Comparison of ENCODE assay signal across 22 cellular contexts in the genomic region with DNA sequence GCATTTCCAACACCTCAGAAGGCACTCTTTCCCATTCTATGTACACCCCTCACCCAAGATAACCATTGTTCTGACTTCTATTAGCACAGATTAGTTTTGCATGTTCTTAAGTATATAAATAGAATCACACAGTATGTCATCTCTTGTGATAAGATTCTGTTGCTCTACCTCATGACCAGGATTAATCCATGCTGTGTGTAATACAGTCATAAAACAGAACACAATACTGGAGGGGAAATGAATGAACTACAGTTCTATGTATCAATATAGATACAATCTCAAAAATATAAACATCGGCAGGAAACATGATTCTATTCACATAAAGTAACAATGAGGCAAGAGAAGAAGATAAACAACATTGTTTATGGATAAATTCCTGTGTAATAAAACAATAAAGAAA.
DNase-seq lines count a peak whose midpoint lies in the region; ATAC-seq and TF ChIP-seq lines count a peak whose summit lies in the region.
"Had no signal": no experiment of that assay in that cellular context is flagged by ENCODE, and none has a peak within 500 bp of the region (broad histone marks: within the 10 kb centered on the region; RNA-seq: fewer than 3 reads in every experiment).

No MANE protein-coding gene starts in this region.

- no TSS peak for BruUV-seq in PC-9 (replicated peaks; lab: Mats Ljungman, UMichigan)

- POLR2A ChIA-PET in PC-9 (lab: Charles Lee; ENCODE audit: unreplicated experiment) = no interaction called here

- H4K20me1 ChIP-seq in Karpas-422 (ENCODE audit: insufficient read depth, low read depth, low read length) (no peaks in the 10 kb centered on the region), PC-9 (ENCODE audit: insufficient read depth) (no peaks in the 10 kb centered on the region)

- peaks cover 30% of the 10 kb centered on the region for H3K4me1 Mint-ChIP-seq in activated T-cell treated with anti-CD3 and anti-CD28 coated beads, Interleukin-2, amount 50 U/mL, for 72 hours (ENCODE audit: low read depth)
- peaks cover 28% of the 10 kb centered on the region for H3K4me1 Mint-ChIP-seq in activated T-cell treated with anti-CD3 and anti-CD28 coated beads, Interleukin-2, amount 50 U/mL, for 4 hours (ENCODE audit: low read depth)

- H3K27me3 ChIP-seq in Karpas-422 (ENCODE audit: low read length) = no peaks in the 10 kb centered on the region
- H3K27me3 ChIP-seq in psoas muscle (ENCODE audit: insufficient read depth in 3 of 3, low read length in 2 of 3) = no peaks in the 10 kb centered on the region
- H3K27me3 ChIP-seq in PC-9 (ENCODE audit: insufficient read depth, low read depth) = no peaks in the 10 kb centered on the region

- H3K4me3 ChIP-seq in Karpas-422 (ENCODE audit: low read length) (no peak overlapping the region), fibroblast of villous mesenchyme (ENCODE audit: low read depth, low read length) (no peak overlapping the region), psoas muscle (no peak overlapping the region), PC-9 (no peak overlapping the region)

- H3K36me3 Mint-ChIP-seq in activated T-cell treated with anti-CD3 and anti-CD28 coated beads, Interleukin-2, amount 50 U/mL, for 72 hours (ENCODE audit: insufficient read depth in 2 of 2) = peaks cover 2 to 11% of the 10 kb centered on the region in 2 donors
- peaks cover 17% of the 10 kb centered on the region for H3K36me3 Mint-ChIP-seq in activated T-cell treated with anti-CD3 and anti-CD28 coated beads, Interleukin-2, amount 50 U/mL, for 4 hours (ENCODE audit: insufficient read depth)

- H3K27ac ChIP-seq in Karpas-422 (ENCODE audit: low read length) (peak overlapping the region; percentile 34; the same call in 1 of the 2 replicates), psoas muscle (no peak overlapping the region), PC-9 (no peak overlapping the region)
- H3K27ac ChIP-seq: 22Rv1, C4-2B, KMS-11 had no signal

- ATAC-seq in activated T-cell treated with anti-CD3 and anti-CD28 coated beads, Interleukin-2, amount 50 U/mL, for 72 hours (replicated peaks in 1 of 2) = no peak
- no peak for ATAC-seq in activated T-cell treated with anti-CD3 and anti-CD28 coated beads, Interleukin-2, amount 50 U/mL, for 4 hours
- ATAC-seq in psoas muscle = peak in 3 of 4 donors; percentile 34 to 56 (median 37)

- H3K36me3 ChIP-seq in Karpas-422 (ENCODE audit: insufficient read depth, low read length) = peaks cover 27% of the 10 kb centered on the region
- no peaks in the 10 kb centered on the region for H3K36me3 ChIP-seq in psoas muscle (ENCODE audit: insufficient read depth in 1 of 2, low read depth in 1 of 2)
- H3K36me3 ChIP-seq in PC-9 (ENCODE audit: low read depth) = no peaks in the 10 kb centered on the region

- no peak overlapping the region for H2AFZ ChIP-seq in Karpas-422 (ENCODE audit: low read length)
- no peak overlapping the region for H2AFZ ChIP-seq in PC-9

- peaks cover 59% of the 10 kb centered on the region for H3K79me2 ChIP-seq in Karpas-422 (ENCODE audit: low read length)
- no peaks in the 10 kb centered on the region for H3K79me2 ChIP-seq in PC-9 (ENCODE audit: low read depth)

- H3F3A ChIP-seq in PC-9 (ENCODE audit: insufficient read depth, low read depth) = peaks cover 8% of the 10 kb centered on the region; the same call in 1 of the 2 replicates

- TF ChIP-seq CTCF in fibroblast of villous mesenchyme (IDR thresholded peaks at IDR 0.05; ENCODE audit: insufficient read depth, low read depth, low read length) (no peak), psoas muscle (IDR thresholded peaks at IDR 0.05) (no peak), PC-9 (conservative IDR thresholded peaks at IDR 0.05) (no peak)

- no peaks in the 10 kb centered on the region for H3K9me3 Mint-ChIP-seq in activated T-cell treated with anti-CD3 and anti-CD28 coated beads, Interleukin-2, amount 50 U/mL, for 72 hours
- no peaks in the 10 kb centered on the region for H3K9me3 Mint-ChIP-seq in activated T-cell treated with anti-CD3 and anti-CD28 coated beads, Interleukin-2, amount 50 U/mL, for 4 hours
- H3K9me3 Mint-ChIP-seq: CD8-positive, alpha-beta memory T cell had no signal

- peak overlapping the region; percentile 40 for H3K27ac Mint-ChIP-seq in activated T-cell treated with anti-CD3 and anti-CD28 coated beads, Interleukin-2, amount 50 U/mL, for 72 hours
- H3K27ac Mint-ChIP-seq: CD8-positive, alpha-beta memory T cell had no signal

- no peaks in the 10 kb centered on the region for H3K27me3 Mint-ChIP-seq in activated T-cell treated with anti-CD3 and anti-CD28 coated beads, Interleukin-2, amount 50 U/mL, for 72 hours (ENCODE audit: low read depth)
- no peaks in the 10 kb centered on the region for H3K27me3 Mint-ChIP-seq in activated T-cell treated with anti-CD3 and anti-CD28 coated beads, Interleukin-2, amount 50 U/mL, for 4 hours (ENCODE audit: low read depth)

- H3K4me1 ChIP-seq in Karpas-422 (ENCODE audit: low read length) (peaks cover 5% of the 10 kb centered on the region), psoas muscle (peaks cover 15% of the 10 kb centered on the region), PC-9 (replicated peaks; ENCODE audit: insufficient read depth) (peaks cover 10% of the 10 kb centered on the region)

- H3K4me2 ChIP-seq in Karpas-422 (ENCODE audit: low read depth, low read length, poor library complexity, severe bottlenecking) (no peak overlapping the region), PC-9 (no peak overlapping the region)
- H3K4me2 ChIP-seq: KMS-11 had no signal

- H3K9ac ChIP-seq in Karpas-422 (ENCODE audit: low read length) = no peak overlapping the region
- H3K9ac ChIP-seq: KMS-11 had no signal

- H3K9me3 ChIP-seq in Karpas-422 (ENCODE audit: low read length) (no peaks in the 10 kb centered on the region), psoas muscle (no peaks in the 10 kb centered on the region), PC-9 (ENCODE audit: insufficient read depth, low read depth) (no peaks in the 10 kb centered on the region)

- intact Hi-C loops in psoas muscle (cut with DNase I) = no loop called here
- intact Hi-C loops in PC-9 (cut with micrococcal nuclease; ENCODE audit: unreplicated experiment) = no loop called here

- CTCF ChIA-PET in PC-9 (lab: Charles Lee) = no interaction called here

- H3K4me3 Mint-ChIP-seq in activated T-cell treated with anti-CD3 and anti-CD28 coated beads, Interleukin-2, amount 50 U/mL, for 72 hours = no peak overlapping the region
- H3K4me3 Mint-ChIP-seq in activated T-cell treated with anti-CD3 and anti-CD28 coated beads, Interleukin-2, amount 50 U/mL, for 4 hours = no peak overlapping the region
- H3K4me3 Mint-ChIP-seq: CD8-positive, alpha-beta memory T cell had no signal

- WGBS in psoas muscle, 3 donors = 91 to 95% (median 94%) methylated on average over 1 of the region's 1 CpG

- DNase-seq in activated T-cell treated with anti-CD3 and anti-CD28 coated beads, Interleukin-2, amount 50 U/mL, for 72 hours = no peak
- no peak for DNase-seq in activated T-cell treated with anti-CD3 and anti-CD28 coated beads, Interleukin-2, amount 50 U/mL, for 4 hours
- no peak for DNase-seq in Karpas-422
- peak; percentile 86 for DNase-seq in fibroblast of villous mesenchyme (ENCODE audit: low read depth)
- no peak for DNase-seq in psoas muscle
- no peak for DNase-seq in AG20443 (ENCODE audit: low spot score)
- DNase-seq in PC-9 = no peak
- DNase-seq in putamen (ENCODE audit: low spot score) = no peak
- DNase-seq: ACHN; Calu3; CD8-positive, alpha-beta memory T cell; DMS153; GDM1; MV-4-11; NCI-H1694; NCI-H2081 treated with DMSO at 0.1 percent for 48 hours; NCI-H446; NCI-H526 treated with DMSO at 0.1 percent for 48 hours; SHP77 had no signal

- H3K9me2 ChIP-seq in Karpas-422 (replicated peaks; ENCODE audit: insufficient read depth, low read length) = no peaks in the 10 kb centered on the region
- H3K9me2 ChIP-seq in PC-9 (ENCODE audit: insufficient read depth) = no peaks in the 10 kb centered on the region

Comparison
In these comparisons a context has a peak if more than half of its experiments do, and no peak if none do; other contexts are left out.
1. ATAC-seq: peak in psoas muscle (3 of 4); none in activated T-cell treated with anti-CD3 and anti-CD28 coated beads, Interleukin-2, amount 50 U/mL, for 72 hours (0 of 2) and activated T-cell treated with anti-CD3 and anti-CD28 coated beads, Interleukin-2, amount 50 U/mL, for 4 hours (0 of 2).